In the genomic region with DNA sequence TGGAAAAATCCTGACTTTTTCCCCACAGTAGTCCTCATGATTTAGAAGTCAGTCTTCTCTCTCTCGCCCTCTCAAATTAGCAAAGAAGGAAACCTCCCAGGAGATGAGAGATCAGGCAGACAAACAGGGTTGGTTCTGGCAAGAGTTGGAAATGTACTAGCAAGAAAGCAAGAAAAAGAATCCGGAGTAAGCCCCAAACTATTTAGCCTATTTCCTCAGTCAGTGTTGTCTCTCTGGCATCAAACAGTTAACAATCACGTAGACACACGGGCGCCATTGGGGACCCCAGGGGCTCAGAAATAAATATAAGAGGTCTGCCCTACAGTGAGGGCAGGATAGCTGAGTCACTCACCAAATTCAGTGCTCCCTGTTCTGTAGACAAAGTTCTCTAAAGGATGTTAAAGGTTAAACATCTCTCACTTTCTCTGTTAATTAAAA, we compare ENCODE assay signal across 11 cellular contexts. TPM values are rescaled to one million over a fixed set of nuclear protein-coding genes. Genes with fewer than 3 reads are reported as not detected.
DNase-seq lines count a peak whose midpoint lies in the region; ATAC-seq, FAIRE-seq and TF ChIP-seq lines count a peak whose summit lies in the region.
"Had no signal": no experiment of that assay in that cellular context is flagged by ENCODE, and none has a peak within 500 bp of the region (broad histone marks: within the 10 kb centered on the region; RNA-seq: fewer than 3 reads in every experiment).

No MANE protein-coding gene starts in this region.

- H3K4me1 ChIP-seq in breast epithelium (peaks cover 0 to 14% of the 10 kb centered on the region in 2 donors), stomach (peaks cover 39 to 82% (median 58%) of the 10 kb centered on the region in 4 donors), mucosa of descending colon (ENCODE audit: low read depth) (peaks cover 19% of the 10 kb centered on the region)

- TF ChIP-seq POLR2A in breast epithelium (IDR thresholded peaks at IDR 0.05) (no peak), stomach (IDR thresholded peaks at IDR 0.05) (no peak)

- intact Hi-C loops in breast epithelium (cut with DNase I; ENCODE audit: low total_unique reads) (loop anchor here (5.0 kb wide), 1 partner anchor 64 kb away; no protein-coding TSS in a partner anchor), stomach (cut with DNase I; ENCODE audit: low total_unique reads) (no loop called here), mucosa of descending colon (cut with DNase I, micrococcal nuclease) (no loop called here)

- H3K4me3 ChIP-seq in breast epithelium (peak overlapping the region in 2 of 3 donors; percentile 6 to 21), stomach (no peak overlapping the region), mucosa of descending colon (no peak overlapping the region)

- WGBS in stomach, 5 donors, result 24 to 36% (median 30%) methylated on average over 5 of the region's 5 CpGs

- H3K36me3 ChIP-seq in breast epithelium (no peaks in the 10 kb centered on the region), stomach (peaks cover 0 to 7% (median 2%) of the 10 kb centered on the region in 4 donors), mucosa of descending colon (ENCODE audit: low read depth) (no peaks in the 10 kb centered on the region)

- H3K27ac ChIP-seq in breast epithelium (peak overlapping the region; percentile 88 to 89), stomach (peak overlapping the region; percentile 66 to 93 (median 85))
- H3K27ac ChIP-seq: epithelial cell of prostate had no signal

- no peak for TF ChIP-seq EP300 in stomach (IDR thresholded peaks at IDR 0.05)

- no peaks in the 10 kb centered on the region for H3K9me3 ChIP-seq in breast epithelium
- no peaks in the 10 kb centered on the region for H3K9me3 ChIP-seq in stomach
- no peaks in the 10 kb centered on the region for H3K9me3 ChIP-seq in mucosa of descending colon

- no peaks in the 10 kb centered on the region for H3K27me3 ChIP-seq in breast epithelium
- no peaks in the 10 kb centered on the region for H3K27me3 ChIP-seq in stomach

- no peak for TF ChIP-seq CTCF in breast epithelium (IDR thresholded peaks at IDR 0.05)
- no peak for TF ChIP-seq CTCF in stomach (IDR thresholded peaks at IDR 0.05)
- TF ChIP-seq CTCF in mucosa of descending colon (IDR thresholded peaks at IDR 0.05), result no peak

- peak; percentile 6 for DNase-seq in HT1080 (ENCODE audit: low read depth)
- DNase-seq in breast epithelium (ENCODE audit: low spot score in 2 of 2), result no peak
- DNase-seq in kidney tubule cell (ENCODE audit: low spot score), result peak; percentile 39
- DNase-seq in stomach, result no peak
- DNase-seq in RCC 7860 (ENCODE audit: low spot score), result no peak
- DNase-seq in mucosa of descending colon, result no peak
- no peak for DNase-seq in mesenteric fat pad (ENCODE audit: low spot score)
- no peak for DNase-seq in stimulated activated CD4-positive, alpha-beta T cell treated with anti-CD3 and anti-CD28 coated beads, Interleukin-2, amount 100 ng/mL, for 48 hours
- DNase-seq: NK-92 treated with Interleukin-12 subunit alpha and Interleukin-12 subunit beta, amount 100 ng/mL, for 24 hours had no signal

- no peak for FAIRE-seq in RCC 7860 (lab: Jason Lieb, UNC)

- no peak for ATAC-seq in mucosa of descending colon

RNA-seq across cellular contexts. Expression of a gene that starts 4.7 kb away (rescaled TPM):
- not detected in 2 replicates for total RNA-seq in HT1080 (2014; rRNA removed; shearing (Covaris generic))
- not detected in 2 replicates for polyA plus RNA-seq in HT1080 (2015; cell fraction: cytosol; rRNA removed)
- not detected in 2 replicates for polyA plus RNA-seq in HT1080 (2015; cell fraction: nucleus; rRNA removed)
- total RNA-seq in breast epithelium (10 to 100 TPM in 2 of 3 donors, 1 to 10 TPM in 1; 7.5 to 40.5 (median 19.0) TPM), stomach (10 to 100 TPM in 2 of 5 donors, 1 to 10 TPM in 2, not detected in 1; 3.9 to 18.7 (median 12.5) TPM), mucosa of descending colon (10 to 100 TPM in 1 of 3 donors, 1 to 10 TPM in 2; 3.2 to 12.8 (median 7.7) TPM), mesenteric fat pad (3.1 TPM)
- 10 to 100 TPM; 28.0 to 43.4 (median 35.0) TPM for polyA plus RNA-seq in stomach
- total RNA-seq: activated CD8-positive, alpha-beta memory T cell treated with anti-CD3 and anti-CD28 coated beads for 36 hours had no signal

RNA-seq across cellular contexts. Expression of a gene that starts 10.8 kb away (rescaled TPM):
- not detected in 2 replicates for total RNA-seq in HT1080 (2014; rRNA removed; shearing (Covaris generic))
- not detected in 2 replicates for polyA plus RNA-seq in HT1080 (2015; cell fraction: cytosol; rRNA removed)
- polyA plus RNA-seq in HT1080 (2015; cell fraction: nucleus; rRNA removed), result not detected in 2 replicates
- total RNA-seq in breast epithelium (1 to 10 TPM in 2 of 3 donors, under 1 TPM in 1; 0.98 to 2.1 (median 1.2) TPM), stomach (under 1 TPM in 1 of 5 donors, not detected in 4; 0.37 TPM), mucosa of descending colon (1 to 10 TPM in 2 of 3 donors, not detected in 1; 1.4 to 4.8 TPM), mesenteric fat pad (17.1 TPM)
- 1 to 10 TPM; 2.0 to 5.1 (median 4.0) TPM for polyA plus RNA-seq in stomach
- total RNA-seq: activated CD8-positive, alpha-beta memory T cell treated with anti-CD3 and anti-CD28 coated beads for 36 hours had no signal

RNA-seq across cellular contexts. Expression of a gene that starts 11.8 kb away (rescaled TPM):
- not detected in 2 replicates for total RNA-seq in HT1080 (2014; rRNA removed; shearing (Covaris generic))
- 0.27 TPM in 1 of 2 replicates, not detected in the other for polyA plus RNA-seq in HT1080 (2015; cell fraction: cytosol; rRNA removed)
- polyA plus RNA-seq in HT1080 (2015; cell fraction: nucleus; rRNA removed), result not detected in 2 replicates
- total RNA-seq in breast epithelium, result 100 to 1,000 TPM; 132 to 299 (median 271) TPM
- 100 to 1,000 TPM in 2 of 5 donors, 10 to 100 TPM in 3; 28.4 to 207 (median 47.3) TPM for total RNA-seq in stomach
- polyA plus RNA-seq in stomach, result 100 to 1,000 TPM in 1 of 3 donors, 10 to 100 TPM in 2; 75.6 to 122 (median 85.7) TPM
- total RNA-seq in mucosa of descending colon, result 100 to 1,000 TPM in 1 of 3 donors, 10 to 100 TPM in 2; 13.8 to 331 (median 30.7) TPM
- total RNA-seq in mesenteric fat pad, result 2,279 TPM
- total RNA-seq: activated CD8-positive, alpha-beta memory T cell treated with anti-CD3 and anti-CD28 coated beads for 36 hours had no signal

RNA-seq across cellular contexts. Expression of a gene that starts 13.8 kb away (rescaled TPM):
- 2.8 and 5.1 TPM in 2 replicates for total RNA-seq in HT1080 (2014; rRNA removed; shearing (Covaris generic))
- 2.3 and 3.5 TPM in 2 replicates for polyA plus RNA-seq in HT1080 (2015; cell fraction: cytosol; rRNA removed)
- polyA plus RNA-seq in HT1080 (2015; cell fraction: nucleus; rRNA removed), result 2.8 and 4.5 TPM in 2 replicates
- 10 to 100 TPM; 38.9 to 53.9 (median 45.2) TPM for total RNA-seq in breast epithelium
- total RNA-seq in stomach, result 100 to 1,000 TPM in 1 of 5 donors, 10 to 100 TPM in 4; 19.1 to 128 (median 60.4) TPM
- 10 to 100 TPM in 2 of 3 donors, 1 to 10 TPM in 1; 6.2 to 15.6 (median 11.3) TPM for polyA plus RNA-seq in stomach
- total RNA-seq in mucosa of descending colon, result 10 to 100 TPM; 11.1 to 61.8 (median 11.7) TPM
- 48.8 TPM for total RNA-seq in mesenteric fat pad

RNA-seq across cellular contexts. Expression of a gene that starts 44.0 kb away (rescaled TPM):
- total RNA-seq in HT1080 (2014; rRNA removed; shearing (Covaris generic)), result 63.7 and 74.6 TPM in 2 replicates
- polyA plus RNA-seq in HT1080 (2015; cell fraction: cytosol; rRNA removed), result 28.5 and 29.2 TPM in 2 replicates
- 11.9 and 16.4 TPM in 2 replicates for polyA plus RNA-seq in HT1080 (2015; cell fraction: nucleus; rRNA removed)
- total RNA-seq in breast epithelium (10 to 100 TPM; 29.6 to 35.1 (median 31.2) TPM), stomach (10 to 100 TPM in 1 of 5 donors, 1 to 10 TPM in 3, not detected in 1; 3.9 to 51.9 (median 5.3) TPM), mucosa of descending colon (10 to 100 TPM; 12.2 to 26.4 (median 19.1) TPM), mesenteric fat pad (11.9 TPM)
- polyA plus RNA-seq in stomach, result 10 to 100 TPM; 40.2 to 50.7 (median 40.7) TPM

Comparison
In these comparisons a context has a peak if more than half of its experiments do, and no peak if none do; other contexts are left out.
1. DNase-seq: peak in HT1080 (single experiment) and kidney tubule cell (single experiment); none in breast epithelium (0 of 2), stomach (single experiment), RCC 7860 (single experiment), mucosa of descending colon (0 of 3), mesenteric fat pad (single experiment) and stimulated activated CD4-positive, alpha-beta T cell treated with anti-CD3 and anti-CD28 coated beads, Interleukin-2, amount 100 ng/mL, for 48 hours (0 of 2).
2. H3K4me3 ChIP-seq: peak in breast epithelium (2 of 3); none in stomach (0 of 4) and mucosa of descending colon (single experiment).
3. RNA of a gene that starts 11.8 kb away (total RNA-seq): 2,279 TPM in mesenteric fat pad (single experiment), 132 to 299 TPM in breast epithelium, 28.4 to 207 TPM in stomach and 13.8 to 331 TPM in mucosa of descending colon; not detected in HT1080; every median in the first group is over 10 times any median in the second.